ENCODE assay signal across 33 cellular contexts in the genomic region with DNA sequence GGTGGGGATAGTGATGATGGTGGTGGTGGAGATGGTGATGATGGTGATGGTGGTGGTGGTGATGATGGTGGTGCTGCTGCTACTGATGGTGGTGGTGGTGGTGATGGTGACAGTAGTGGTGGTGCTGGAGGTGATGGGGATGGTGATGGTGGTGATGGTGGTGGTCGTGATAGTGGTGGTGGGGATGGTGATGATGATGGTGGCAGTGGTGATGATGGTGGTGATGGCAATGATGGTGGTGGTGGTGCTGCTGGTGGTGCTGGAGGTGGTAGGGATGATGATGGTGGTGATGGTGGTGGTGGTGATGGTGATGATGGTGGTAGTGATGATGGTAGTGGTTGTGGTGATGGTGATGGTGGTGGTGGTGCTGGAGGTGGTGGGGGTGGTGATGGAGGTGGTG. TPM values are rescaled to one million over a fixed set of nuclear protein-coding genes. Genes with fewer than 3 reads are reported as not detected.
"Had no signal": no experiment of that assay in that cellular context is flagged by ENCODE, and none has a peak within 500 bp of the region (broad histone marks: within the 10 kb centered on the region; RNA-seq: fewer than 3 reads in every experiment).

No MANE protein-coding gene starts in this region.

- H3K9me3 ChIP-seq: ascending aorta, Peyer's patch had no signal

- H3K27me3 ChIP-seq: ascending aorta, Peyer's patch had no signal

- H3K4me3 Mint-ChIP-seq: activated CD4-positive, alpha-beta memory T cell treated with anti-CD3 and anti-CD28 coated beads for 36 hours; activated CD4-positive, alpha-beta T cell treated with anti-CD3 and anti-CD28 coated beads, Interleukin-2, amount 10 ng/mL, durations not matched to agents 7 days and 5 days; activated naive CD4-positive, alpha-beta T cell treated with anti-CD3 and anti-CD28 coated beads, Interleukin-2, amount 50 U/mL, for 24 hours; activated naive CD8-positive, alpha-beta T cell treated with anti-CD3 and anti-CD28 coated beads, Interleukin-2, amount 10 ng/mL, durations not matched to agents 7 days and 5 days; activated T-cell treated with anti-CD3 and anti-CD28 coated beads, Interleukin-2, amount 50 U/mL, for 4 hours; T-helper 2 cell treated with Interferon-gamma antibody and Interleukin-4, amounts not matched to agents 5 μg/mL and 100 μg/mL, for 36 hours had no signal

- H3K4me1 ChIP-seq: ascending aorta, Peyer's patch had no signal

- H3K4me3 ChIP-seq: ascending aorta, cardiac muscle cell, Peyer's patch had no signal

- H3K27ac Mint-ChIP-seq: activated CD4-positive, alpha-beta memory T cell treated with anti-CD3 and anti-CD28 coated beads for 36 hours; activated CD4-positive, alpha-beta T cell treated with anti-CD3 and anti-CD28 coated beads, Interleukin-2, amount 10 ng/mL, durations not matched to agents 7 days and 5 days; activated naive CD4-positive, alpha-beta T cell treated with anti-CD3 and anti-CD28 coated beads, Interleukin-2, amount 50 U/mL, for 24 hours; T-helper 2 cell treated with Interferon-gamma antibody and Interleukin-4, amounts not matched to agents 5 μg/mL and 100 μg/mL, for 36 hours had no signal

- H3K27ac ChIP-seq: ascending aorta, cardiac muscle cell, Peyer's patch had no signal

- DNase-seq: activated CD4-positive, alpha-beta memory T cell treated with anti-CD3 and anti-CD28 coated beads for 36 hours; activated CD4-positive, alpha-beta T cell treated with anti-CD3 and anti-CD28 coated beads, Interleukin-2, amount 10 ng/mL, durations not matched to agents 7 days and 5 days; activated CD8-positive, alpha-beta memory T cell treated with anti-CD3 and anti-CD28 coated beads, Interleukin-2, amount 50 U/mL, for 4 hours; activated gamma-delta T cell; activated naive CD4-positive, alpha-beta T cell treated with Interleukin-2 at 50 U/mL for 16 hours; activated naive CD8-positive, alpha-beta T cell treated with anti-CD3 and anti-CD28 coated beads, Interleukin-2, amount 10 ng/mL, durations not matched to agents 7 days and 5 days; activated T-cell treated with anti-CD3 and anti-CD28 coated beads for 4 hours; activated T-cell treated with anti-CD3 and anti-CD28 coated beads, Interleukin-2, amount 50 U/mL, for 4 hours; amygdala; MM.1S; MV-4-11; NCI-H1092; NCI-H1436 treated with DMSO at 0.1 percent for 48 hours; NCI-H1694 treated with DMSO at 0.1 percent for 48 hours; NCI-H2029; NCI-H2107; NCI-H2171; NCI-H510A; NCI-H526; NCI-H748 treated with DMSO at 0.1 percent for 48 hours; NK-92 treated with Interleukin-12 subunit alpha and Interleukin-12 subunit beta, amount 100 ng/mL, for 24 hours; PC-3; Peyer's patch; RPMI8226; SW 1271 had no signal

- H3K27me3 Mint-ChIP-seq: activated CD4-positive, alpha-beta memory T cell treated with anti-CD3 and anti-CD28 coated beads for 36 hours; activated naive CD4-positive, alpha-beta T cell treated with anti-CD3 and anti-CD28 coated beads, Interleukin-2, amount 50 U/mL, for 24 hours; activated naive CD8-positive, alpha-beta T cell treated with anti-CD3 and anti-CD28 coated beads, Interleukin-2, amount 10 ng/mL, durations not matched to agents 7 days and 5 days had no signal

- H3K36me3 ChIP-seq: ascending aorta, cardiac muscle cell, Peyer's patch had no signal

- FAIRE-seq: TTC549 had no signal

- ATAC-seq: activated T-cell treated with anti-CD3 and anti-CD28 coated beads, Interleukin-2, amount 50 U/mL, for 4 hours; PC-3 had no signal

RNA-seq across cellular contexts. Expression of a gene that starts 21.3 kb away (rescaled TPM):
- total RNA-seq: activated CD4-positive, alpha-beta memory T cell treated with anti-CD3 and anti-CD28 coated beads for 36 hours; activated CD4-positive, alpha-beta T cell treated with anti-CD3 and anti-CD28 coated beads, Interleukin-2, amount 10 ng/mL, durations not matched to agents 7 days and 5 days; activated naive CD8-positive, alpha-beta T cell treated with anti-CD3 and anti-CD28 coated beads, Interleukin-2, amount 10 ng/mL, durations not matched to agents 7 days and 5 days; activated T-cell treated with anti-CD3 and anti-CD28 coated beads, Interleukin-2, amount 50 U/mL, for 4 hours; ascending aorta; cardiac muscle cell; LHCN-M2; PC-3; Peyer's patch; T-helper 1 cell treated with Interleukin-12 subunit alpha and Interleukin-12 subunit beta and Interleukin-4 antibody, amounts not matched to agents 30 ng/mL and 1 ng/mL, for 36 hours had no signal
- polyA plus RNA-seq: adipose tissue, cardiac muscle cell had no signal

RNA-seq across cellular contexts. Expression of a gene that starts 47.6 kb away (rescaled TPM):
- total RNA-seq: activated CD4-positive, alpha-beta memory T cell treated with anti-CD3 and anti-CD28 coated beads for 36 hours; activated CD4-positive, alpha-beta T cell treated with anti-CD3 and anti-CD28 coated beads, Interleukin-2, amount 10 ng/mL, durations not matched to agents 7 days and 5 days; activated naive CD8-positive, alpha-beta T cell treated with anti-CD3 and anti-CD28 coated beads, Interleukin-2, amount 10 ng/mL, durations not matched to agents 7 days and 5 days had no signal
